ENCODE assay signal across 23 cellular contexts in genomic region chr11:61486004-61486615, GRCh38. TPM values are rescaled to one million over a fixed set of nuclear protein-coding genes. Genes with fewer than 3 reads are reported as not detected.
DNase-seq lines count a peak whose midpoint lies in the region; ATAC-seq and TF ChIP-seq lines count a peak whose summit lies in the region.
"Had no signal": no experiment of that assay in that cellular context is flagged by ENCODE, and none has a peak within 500 bp of the region (broad histone marks: within the 10 kb centered on the region; RNA-seq: fewer than 3 reads in every experiment).

No MANE protein-coding gene starts in this region.

- H4K20me1 ChIP-seq in PC-9 (ENCODE audit: insufficient read depth): no peaks in the 10 kb centered on the region

- WGBS in transverse colon (ENCODE audit: low coverage in 1 of 2), 2 donors: 89 to 100% methylated on average over 1 to 6 of the region's 6 CpGs

- no peaks in the 10 kb centered on the region for H3K9me3 Mint-ChIP-seq in naive thymus-derived CD4-positive, alpha-beta T cell
- H3K9me3 Mint-ChIP-seq: GM23338; T-helper 1 cell treated with Interleukin-12 subunit alpha and Interleukin-12 subunit beta and Interleukin-4 antibody, amounts not matched to agents 30 μg/mL and 1 μg/mL, for 36 hours had no signal

- H3K4me1 Mint-ChIP-seq in naive thymus-derived CD4-positive, alpha-beta T cell: peaks cover 0 to 5% (median 0%) of the 10 kb centered on the region in 7 donors
- H3K4me1 Mint-ChIP-seq: CD14-positive monocyte had no signal

- in situ Hi-C loops in transverse colon (cut with MboI; ENCODE audit: low pct_ligation_motif_present in 1 of 4, low pct_unique_long_range_greater_than_20kb in 1 of 4, low sequenced_read_pairs in 3 of 4): no loop called here

- no peaks in the 10 kb centered on the region; the same call in 1 of the 2 replicates for H3K36me3 ChIP-seq in H7 (replicated peaks; ENCODE audit: control insufficient read depth, insufficient read depth, low read length)
- no peaks in the 10 kb centered on the region for H3K36me3 ChIP-seq in PC-9 (ENCODE audit: low read depth)
- peaks cover 0 to 4% (median 0%) of the 10 kb centered on the region in 3 experiments for H3K36me3 ChIP-seq in naive thymus-derived CD4-positive, alpha-beta T cell (ENCODE audit: control insufficient read depth in 2 of 3, insufficient read depth in 3 of 3, low read length in 3 of 3)
- H3K36me3 ChIP-seq in transverse colon: no peaks in the 10 kb centered on the region

- CTCF ChIA-PET in AG04450 (lab: Charles Lee): interaction anchor here (1.2 kb wide), 1 partner anchor 45 kb away, joined by 5 read pairs; no protein-coding TSS in a partner anchor
- CTCF ChIA-PET in PC-9 (lab: Charles Lee): no interaction called here
- CTCF ChIA-PET in naive thymus-derived CD4-positive, alpha-beta T cell (lab: Charles Lee): no interaction called here

- peak; percentile 45 for ATAC-seq in naive thymus-derived CD4-positive, alpha-beta T cell
- ATAC-seq: GM23338, HCT116, SK-N-SH treated with all-trans-retinoic acid at 6 μM for 48 hours had no signal

- POLR2A ChIA-PET in AG04450 (lab: Yijun Ruan, JAX): no interaction called here
- POLR2A ChIA-PET in PC-9 (lab: Charles Lee; ENCODE audit: unreplicated experiment): no interaction called here
- POLR2A ChIA-PET in naive thymus-derived CD4-positive, alpha-beta T cell (lab: Charles Lee): interaction anchor here (0.6 kb wide), 1 partner anchor 9 kb away, joined by 3 read pairs; no protein-coding TSS in a partner anchor

- H3K27me3 ChIP-seq in AG04450 (ENCODE audit: control insufficient read depth, insufficient read depth, low read length) (peaks cover 14% of the 10 kb centered on the region), H7 (ENCODE audit: control insufficient read depth, insufficient read depth, low read length) (peaks cover 4% of the 10 kb centered on the region), PC-9 (ENCODE audit: insufficient read depth, low read depth) (no peaks in the 10 kb centered on the region), transverse colon (no peaks in the 10 kb centered on the region)
- no peaks in the 10 kb centered on the region for H3K27me3 ChIP-seq in naive thymus-derived CD4-positive, alpha-beta T cell (ENCODE audit: control insufficient read depth in 2 of 2, insufficient read depth in 2 of 2, low read length in 2 of 2)

- TF ChIP-seq EP300 in transverse colon (IDR thresholded peaks at IDR 0.05; ENCODE audit: low read depth): no peak

- no peaks in the 10 kb centered on the region for H3K9me2 ChIP-seq in PC-9 (ENCODE audit: insufficient read depth)

- no peaks in the 10 kb centered on the region for H3K79me2 ChIP-seq in PC-9 (ENCODE audit: low read depth)

- H3K4me1 ChIP-seq in PC-9 (replicated peaks; ENCODE audit: insufficient read depth) (peaks cover 72% of the 10 kb centered on the region), transverse colon (peaks cover 19 to 32% (median 22%) of the 10 kb centered on the region in 4 donors)
- H3K4me1 ChIP-seq in naive thymus-derived CD4-positive, alpha-beta T cell (ENCODE audit: control insufficient read depth in 2 of 2, insufficient read depth in 2 of 2, low read length in 2 of 2): no peaks in the 10 kb centered on the region

- peaks cover 0 to 14% (median 0%) of the 10 kb centered on the region in 5 donors for H3K27me3 Mint-ChIP-seq in naive thymus-derived CD4-positive, alpha-beta T cell

- no peak overlapping the region for H2AFZ ChIP-seq in PC-9
- H2AFZ ChIP-seq: GM23338 had no signal

- peak overlapping the region; percentile 75; the same call in 1 of the 2 replicates for H3K4me2 ChIP-seq in PC-9
- H3K4me2 ChIP-seq: GM23338 had no signal

- no peak for TF ChIP-seq POLR2A in transverse colon (IDR thresholded peaks at IDR 0.05)

- H3K4me3 ChIP-seq in AG04450 (ENCODE audit: low read depth, low read length) (no peak overlapping the region), H7 (ENCODE audit: insufficient read depth, low read depth, low read length) (no peak overlapping the region), PC-9 (no peak overlapping the region), transverse colon (no peak overlapping the region)
- H3K4me3 ChIP-seq in naive thymus-derived CD4-positive, alpha-beta T cell (ENCODE audit: low read length): no peak overlapping the region
- H3K4me3 ChIP-seq: GM23338 had no signal

- DNase-seq in AG04450 (ENCODE audit: low read depth, low spot score) (no peak), H7 (peak; percentile 49), PC-9 (no peak), transverse colon (no peak), NCI-H1105 treated with DMSO at 0.1 percent for 48 hours (lab: John Stamatoyannopoulos, UW) (no peak), NCI-H524 (lab: John Stamatoyannopoulos, UW) (no peak), D341Med (ENCODE audit: low spot score) (no peak)
- DNase-seq in naive thymus-derived CD4-positive, alpha-beta T cell: no peak
- DNase-seq: AML-193, DMS 273 treated with DMSO at 0.1 percent for 48 hours, NCI-H1092, NCI-H2081, NCI-H2171 treated with DMSO at 0.1 percent for 48 hours, NCI-H446 treated with DMSO at 0.1 percent for 48 hours, NCI-H748 treated with DMSO at 0.1 percent for 48 hours, SIG-M5 had no signal

- intact Hi-C loops in PC-9 (cut with micrococcal nuclease; ENCODE audit: unreplicated experiment): loop anchor here (5.0 kb wide), 1 partner anchor 246 kb away; no protein-coding TSS in a partner anchor
- intact Hi-C loops in naive thymus-derived CD4-positive, alpha-beta T cell (cut with micrococcal nuclease): no loop called here
- intact Hi-C loops in transverse colon (cut with DNase I; ENCODE audit: low total_unique reads): no loop called here

- H3F3A ChIP-seq in PC-9 (ENCODE audit: insufficient read depth, low read depth): peaks cover 40% of the 10 kb centered on the region

- peak overlapping the region in 2 of 9 donors; percentile 41 to 46 for H3K27ac Mint-ChIP-seq in naive thymus-derived CD4-positive, alpha-beta T cell
- H3K27ac Mint-ChIP-seq: GM23338; T-helper 1 cell treated with Interleukin-12 subunit alpha and Interleukin-12 subunit beta and Interleukin-4 antibody, amounts not matched to agents 30 μg/mL and 1 μg/mL, for 36 hours had no signal

- H3K9me3 ChIP-seq in AG04450 (ENCODE audit: control insufficient read depth, insufficient read depth, low read length): no peaks in the 10 kb centered on the region; the same call in 1 of the 2 replicates
- H3K9me3 ChIP-seq in PC-9 (ENCODE audit: insufficient read depth, low read depth): no peaks in the 10 kb centered on the region
- no peaks in the 10 kb centered on the region for H3K9me3 ChIP-seq in naive thymus-derived CD4-positive, alpha-beta T cell (ENCODE audit: control insufficient read depth in 2 of 3, low read length in 3 of 3)
- H3K9me3 ChIP-seq in transverse colon: no peaks in the 10 kb centered on the region

- no peak for TF ChIP-seq CTCF in AG04450 (IDR thresholded peaks at IDR 0.05; ENCODE audit: low read depth, low read length)
- no peak for TF ChIP-seq CTCF in PC-9 (conservative IDR thresholded peaks at IDR 0.05)
- TF ChIP-seq CTCF in transverse colon (IDR thresholded peaks at IDR 0.05): no peak

- BruUV-seq in PC-9 (replicated peaks; lab: Mats Ljungman, UMichigan): no TSS peak

- H3K4me3 Mint-ChIP-seq in naive thymus-derived CD4-positive, alpha-beta T cell: no peak overlapping the region
- H3K4me3 Mint-ChIP-seq: GM23338; T-helper 1 cell treated with Interleukin-12 subunit alpha and Interleukin-12 subunit beta and Interleukin-4 antibody, amounts not matched to agents 30 μg/mL and 1 μg/mL, for 36 hours had no signal

- H3K27ac ChIP-seq in AG04450 (ENCODE audit: low read depth, low read length) (peak overlapping the region; percentile 2), PC-9 (peak overlapping the region; percentile 88), transverse colon (no peak overlapping the region)
- no peak overlapping the region for H3K27ac ChIP-seq in naive thymus-derived CD4-positive, alpha-beta T cell (ENCODE audit: low read depth, low read length)

- peaks cover 0 to 21% (median 7%) of the 10 kb centered on the region in 5 donors for H3K36me3 Mint-ChIP-seq in naive thymus-derived CD4-positive, alpha-beta T cell

RNA-seq across cellular contexts. Expression of gene LRRC10B, which starts 22.4 kb away (rescaled TPM):
- not detected in 2 replicates for polyA plus RNA-seq in AG04450 (2011; rRNA removed)
- not detected in 2 replicates for polyA minus RNA-seq in AG04450 (2011; rRNA and poly(A)+ RNA removed)
- total RNA-seq in H7 (2014; rRNA removed; shearing (Covaris generic)): 2.5 and 2.6 TPM in 2 replicates
- total RNA-seq in PC-9 (2021) (1.0 and 1.1 TPM in 2 replicates), transverse colon (1 to 10 TPM in 1 of 4 donors, under 1 TPM in 2, not detected in 1; 0.32 to 1.1 (median 0.60) TPM)
- total RNA-seq in naive thymus-derived CD4-positive, alpha-beta T cell: not detected
- not detected for polyA plus RNA-seq in naive thymus-derived CD4-positive, alpha-beta T cell
- total RNA-seq: OCI-LY7, RPMI7951 had no signal
- polyA plus RNA-seq: CD14-positive monocyte had no signal

RNA-seq across cellular contexts. Expression of gene SDHAF2, which starts 56.2 kb away (rescaled TPM):
- 71.6 and 86.5 TPM in 2 replicates for polyA plus RNA-seq in AG04450 (2011; rRNA removed)
- 59.9 and 74.6 TPM in 2 replicates for polyA minus RNA-seq in AG04450 (2011; rRNA and poly(A)+ RNA removed)
- 31.3 and 48.6 TPM in 2 replicates for total RNA-seq in H7 (2014; rRNA removed; shearing (Covaris generic))
- total RNA-seq in PC-9 (2021) (32.5 and 38.3 TPM in 2 replicates), transverse colon (100 to 1,000 TPM in 1 of 4 donors, 10 to 100 TPM in 3; 65.8 to 122 (median 81.4) TPM)
- total RNA-seq in naive thymus-derived CD4-positive, alpha-beta T cell: 10 to 100 TPM; 36.1 to 56.6 (median 48.2) TPM
- polyA plus RNA-seq in naive thymus-derived CD4-positive, alpha-beta T cell: 100 to 1,000 TPM; 100 to 116 TPM

RNA-seq across cellular contexts. Expression of gene CPSF7, which starts 56.3 kb away (rescaled TPM):
- 37.3 and 40.3 TPM in 2 replicates for polyA plus RNA-seq in AG04450 (2011; rRNA removed)
- 45.7 and 50.7 TPM in 2 replicates for polyA minus RNA-seq in AG04450 (2011; rRNA and poly(A)+ RNA removed)
- total RNA-seq in H7 (2014; rRNA removed; shearing (Covaris generic)): 40.2 and 42.6 TPM in 2 replicates
- total RNA-seq in PC-9 (2021): 82.7 and 87.0 TPM in 2 replicates
- 100 to 1,000 TPM in 4 of 5 experiments, 10 to 100 TPM in 1; 96.0 to 174 (median 113) TPM for total RNA-seq in naive thymus-derived CD4-positive, alpha-beta T cell
- polyA plus RNA-seq in naive thymus-derived CD4-positive, alpha-beta T cell: 10 to 100 TPM; 27.5 to 35.3 TPM
- total RNA-seq in transverse colon: 10 to 100 TPM; 43.6 to 65.1 (median 53.7) TPM

Comparison
In these comparisons a context has a peak if more than half of its experiments do, and no peak if none do; other contexts are left out.
1. H3K27ac ChIP-seq: peak in AG04450 (single experiment) and PC-9 (single experiment); none in naive thymus-derived CD4-positive, alpha-beta T cell (single experiment) and transverse colon (0 of 4).